Comparison of ENCODE assay signal across 14 cellular contexts in genomic region chr14:99541677-99542470, GRCh38.
DNase-seq lines count a peak whose midpoint lies in the region; ATAC-seq and TF ChIP-seq lines count a peak whose summit lies in the region.
"Had no signal": no experiment of that assay in that cellular context is flagged by ENCODE, and none has a peak within 500 bp of the region (broad histone marks: within the 10 kb centered on the region; RNA-seq: fewer than 3 reads in every experiment).

No MANE protein-coding gene starts in this region.

- peak overlapping the region; percentile 24; the same call in 1 of the 2 replicates for H3K4me2 ChIP-seq in SK-N-SH
- no peak overlapping the region; the same call in 1 of the 2 replicates for H3K4me2 ChIP-seq in PC-3 (ENCODE audit: low read length)

- peaks cover 23 to 90% of the 10 kb centered on the region in 2 experiments; a peak in 3 of 4 replicates for H3K4me1 ChIP-seq in SK-N-SH (ENCODE audit: control insufficient read depth in 1 of 2, insufficient read depth in 2 of 2, low read depth in 1 of 2, low read length in 1 of 2)
- H3K4me1 ChIP-seq in PC-3 (ENCODE audit: insufficient read depth, low read length): peaks cover 22% of the 10 kb centered on the region
- peaks cover 9% of the 10 kb centered on the region for H3K4me1 ChIP-seq in endodermal cell (ENCODE audit: control insufficient read depth, insufficient read depth, low read length)
- H3K4me1 ChIP-seq in gastrocnemius medialis: peaks cover 5% of the 10 kb centered on the region in 2 donors

- H3K9me3 Mint-ChIP-seq in endodermal cell: no peaks in the 10 kb centered on the region
- H3K9me3 Mint-ChIP-seq: effector memory CD8-positive, alpha-beta T cell had no signal

- H2AFZ ChIP-seq in SK-N-SH (ENCODE audit: low read depth) (no peak overlapping the region), PC-3 (ENCODE audit: low read length) (no peak overlapping the region)

- TF ChIP-seq RAD21 in SK-N-SH (IDR thresholded peaks at IDR 0.05; ENCODE audit: low read length): no peak

- CTCF ChIA-PET in SK-N-SH (lab: Yijun Ruan, JAX) (interaction anchor here (0.6 to 2.9 kb wide), 9 partner anchors 16 to 63 kb away, joined by 3 to 7 read pairs (median 4); no protein-coding TSS in a partner anchor), PC-3 (lab: Charles Lee) (no interaction called here)

- WGBS in SK-N-SH (ENCODE audit: low lambda C conversion rate): 74% methylated on average over 9 of the region's 18 CpGs
- WGBS in endodermal cell (ENCODE audit: insufficient coverage in 1 of 2, insufficient read length in 1 of 2), 2 experiments: 92 to 96% methylated on average over 13 to 18 of the region's 18 CpGs

- peaks cover 38% of the 10 kb centered on the region for H3K4me1 Mint-ChIP-seq in endodermal cell

- TF ChIP-seq CTCF in SK-N-SH (IDR thresholded peaks at IDR 0.05) (no peak), PC-3 (conservative IDR thresholded peaks at IDR 0.05; ENCODE audit: low read depth, low read length) (no peak), endodermal cell (conservative IDR thresholded peaks at IDR 0.05) (no peak), gastrocnemius medialis (IDR thresholded peaks at IDR 0.05 in 4 of 5, conservative IDR thresholded peaks at IDR 0.05 in 1 of 5) (no peak)

- H3K27me3 Mint-ChIP-seq in endodermal cell (ENCODE audit: insufficient read depth): no peaks in the 10 kb centered on the region
- H3K27me3 Mint-ChIP-seq: effector memory CD8-positive, alpha-beta T cell had no signal

- H3K36me3 Mint-ChIP-seq in endodermal cell (ENCODE audit: low read depth): no peaks in the 10 kb centered on the region

- H4K20me1 ChIP-seq in SK-N-SH (ENCODE audit: insufficient read depth) (peaks cover 40% of the 10 kb centered on the region; the same call in 1 of the 2 replicates), PC-3 (ENCODE audit: low read length) (peaks cover 37% of the 10 kb centered on the region; the same call in 1 of the 2 replicates)

- H3K4me3 Mint-ChIP-seq in endodermal cell: no peak overlapping the region
- H3K4me3 Mint-ChIP-seq: effector memory CD8-positive, alpha-beta T cell had no signal

- H3K9me2 ChIP-seq in SK-N-SH: no peaks in the 10 kb centered on the region
- no peaks in the 10 kb centered on the region for H3K9me2 ChIP-seq in PC-3 (replicated peaks; ENCODE audit: low read length)

- BruUV-seq in PC-3 (replicated peaks; lab: Mats Ljungman, UMichigan): no TSS peak

- H3K4me3 ChIP-seq in SK-N-SH (ENCODE audit: low read depth in 2 of 2, low read length in 1 of 2): no peak overlapping the region
- H3K4me3 ChIP-seq in PC-3 (ENCODE audit: low read length): no peak overlapping the region
- H3K4me3 ChIP-seq in endodermal cell (ENCODE audit: low read length): no peak overlapping the region
- H3K4me3 ChIP-seq in gastrocnemius medialis: no peak overlapping the region

- H3K27ac ChIP-seq in SK-N-SH (ENCODE audit: low read depth in 2 of 2, low read length in 1 of 2) (peak overlapping the region in 1 of 2 experiments; percentile 92; a peak in 2 of 4 replicates), PC-3 (ENCODE audit: low read length) (no peak overlapping the region), endodermal cell (ENCODE audit: low read depth, low read length) (peak overlapping the region; percentile 16), gastrocnemius medialis (no peak overlapping the region)
- H3K27ac ChIP-seq: HL-60 had no signal

- TF ChIP-seq POLR2A in gastrocnemius medialis (IDR thresholded peaks at IDR 0.05): no peak

- TF ChIP-seq EP300 in SK-N-SH (IDR thresholded peaks at IDR 0.05; ENCODE audit: borderline replicate concordance in 1 of 2, low read depth in 1 of 2, low read length in 1 of 2): peak in 1 of 2 experiments; percentile 44; a peak in 1 of 4 replicates

- H3K79me2 ChIP-seq in SK-N-SH (ENCODE audit: insufficient read depth) (peaks cover 83% of the 10 kb centered on the region), PC-3 (ENCODE audit: low read length) (peaks cover 97% of the 10 kb centered on the region)

- intact Hi-C loops in PC-3 (cut with micrococcal nuclease): no loop called here
- intact Hi-C loops in gastrocnemius medialis (cut with DNase I; ENCODE audit: low total_unique reads): no loop called here

- no peak overlapping the region for H3K27ac Mint-ChIP-seq in endodermal cell

- no peak overlapping the region for H3K9ac ChIP-seq in SK-N-SH
- H3K9ac ChIP-seq in PC-3 (ENCODE audit: low read length): no peak overlapping the region
- no peak overlapping the region for H3K9ac ChIP-seq in endodermal cell (ENCODE audit: extremely low read depth, low read length, poor library complexity, severe bottlenecking)

- no peaks in the 10 kb centered on the region for H3K27me3 ChIP-seq in SK-N-SH (ENCODE audit: insufficient read depth)
- no peaks in the 10 kb centered on the region for H3K27me3 ChIP-seq in PC-3 (ENCODE audit: low read length)
- H3K27me3 ChIP-seq in endodermal cell (ENCODE audit: control insufficient read depth, insufficient read depth, low read length, poor library complexity, severe bottlenecking): no peaks in the 10 kb centered on the region
- H3K27me3 ChIP-seq in gastrocnemius medialis: no peaks in the 10 kb centered on the region

- H3K36me3 ChIP-seq in SK-N-SH (replicated peaks in 1 of 2; ENCODE audit: control insufficient read depth in 1 of 2, insufficient read depth in 2 of 2, low read length in 1 of 2) (no peaks in the 10 kb centered on the region), PC-3 (ENCODE audit: low read depth, low read length) (no peaks in the 10 kb centered on the region), endodermal cell (ENCODE audit: control insufficient read depth, insufficient read depth, low read length) (no peaks in the 10 kb centered on the region), gastrocnemius medialis (no peaks in the 10 kb centered on the region)

- DNase-seq in SK-N-SH: peak; percentile 73
- DNase-seq in PC-3: peak; percentile 37
- no peak for DNase-seq in endodermal cell
- no peak for DNase-seq in stimulated activated naive CD8-positive, alpha-beta T cell treated with anti-CD3 and anti-CD28 coated beads, Interleukin-15, Interleukin-2, amounts not matched to agents 100 U/mL and 50 U/mL, for 24 hours
- DNase-seq in medulla oblongata (ENCODE audit: extremely low spot score): no peak
- no peak for DNase-seq in gastrocnemius medialis
- DNase-seq: effector memory CD8-positive, alpha-beta T cell; hypothalamus; mesenchymal stem cell; NCI-H1092 treated with DMSO at 0.1 percent for 48 hours; NK-92 treated with Interleukin-12 subunit alpha and Interleukin-12 subunit beta, amount 100 ng/mL, for 24 hours had no signal

- in situ Hi-C loops in gastrocnemius medialis (cut with MboI; ENCODE audit: low sequenced_read_pairs in 4 of 4): no loop called here

- POLR2A ChIA-PET in SK-N-SH (lab: Yijun Ruan, JAX): interaction anchor here (1.8 to 1.9 kb wide), 2 partner anchors 20 to 32 kb away, joined by 8 to 11 read pairs; no protein-coding TSS in a partner anchor
- POLR2A ChIA-PET in PC-3 (lab: Charles Lee; ENCODE audit: unreplicated experiment): no interaction called here

- no peaks in the 10 kb centered on the region for H3K9me3 ChIP-seq in SK-N-SH
- H3K9me3 ChIP-seq in PC-3 (ENCODE audit: low read length): no peaks in the 10 kb centered on the region
- H3K9me3 ChIP-seq in endodermal cell (ENCODE audit: control insufficient read depth, low read length): no peaks in the 10 kb centered on the region
- H3K9me3 ChIP-seq in gastrocnemius medialis: no peaks in the 10 kb centered on the region

- H3F3A ChIP-seq in SK-N-SH (replicated peaks; ENCODE audit: insufficient read depth) (peaks cover 4% of the 10 kb centered on the region), PC-3 (ENCODE audit: low read length, unreplicated experiment) (no peaks in the 10 kb centered on the region)

- no peak; the same call in 2 of the 3 replicates for ATAC-seq in SK-N-SH treated with all-trans-retinoic acid at 6 μM for 48 hours
- peak; percentile 25 for ATAC-seq in PC-3
- ATAC-seq in stimulated activated naive CD8-positive, alpha-beta T cell treated with anti-CD3 and anti-CD28 coated beads, Interleukin-15, Interleukin-2, amounts not matched to agents 100 U/mL and 50 U/mL, for 24 hours: peak; percentile 41
- no peak for ATAC-seq in GM18498 (IDR thresholded peaks at IDR 0.05; ENCODE audit: unreplicated experiment)
- ATAC-seq in gastrocnemius medialis: no peak
- ATAC-seq: effector memory CD8-positive, alpha-beta T cell had no signal

TF ChIP-seq in SK-N-SH, 30 proteins besides CTCF, POLR2A, EP300 and RAD21:
- no peak for TF ChIP-seq ELF1 (IDR thresholded peaks at IDR 0.05)
- TF ChIP-seq MXI1 (IDR thresholded peaks at IDR 0.05; ENCODE audit: low read depth, low read length): peak; percentile 80
- TF ChIP-seq CHD2 (IDR thresholded peaks at IDR 0.05; ENCODE audit: low read length, partially characterized antibody): peak; percentile 49
- peak; percentile 18; the same call in 1 of the 2 replicates for TF ChIP-seq RFX5 (IDR thresholded peaks at IDR 0.05; ENCODE audit: low read length)

TF ChIP-seq in SK-N-SH treated with all-trans-retinoic acid at 6 μM for 48 hours, 23 proteins besides CTCF, POLR2A, EP300 and RAD21 (continues in another document):
- TF ChIP-seq PPARA (CRISPR knock-in tag; IDR thresholded peaks at IDR 0.05; ENCODE audit: borderline replicate concordance) (no peak), CREB5 (CRISPR knock-in tag; IDR thresholded peaks at IDR 0.05; ENCODE audit: low read depth) (no peak)

Comparison
In these comparisons a context has a peak if more than half of its experiments do, and no peak if none do; other contexts are left out.
1. DNase-seq: peak in SK-N-SH (single experiment) and PC-3 (single experiment); none in endodermal cell (single experiment), stimulated activated naive CD8-positive, alpha-beta T cell treated with anti-CD3 and anti-CD28 coated beads, Interleukin-15, Interleukin-2, amounts not matched to agents 100 U/mL and 50 U/mL, for 24 hours (single experiment), medulla oblongata (single experiment) and gastrocnemius medialis (0 of 2).
2. ATAC-seq: peak in PC-3 (single experiment) and stimulated activated naive CD8-positive, alpha-beta T cell treated with anti-CD3 and anti-CD28 coated beads, Interleukin-15, Interleukin-2, amounts not matched to agents 100 U/mL and 50 U/mL, for 24 hours (single experiment); none in SK-N-SH treated with all-trans-retinoic acid at 6 μM for 48 hours (single experiment), GM18498 (single experiment) and gastrocnemius medialis (0 of 2).